15 cellular contexts compared by ENCODE assay signal in the genomic region with DNA sequence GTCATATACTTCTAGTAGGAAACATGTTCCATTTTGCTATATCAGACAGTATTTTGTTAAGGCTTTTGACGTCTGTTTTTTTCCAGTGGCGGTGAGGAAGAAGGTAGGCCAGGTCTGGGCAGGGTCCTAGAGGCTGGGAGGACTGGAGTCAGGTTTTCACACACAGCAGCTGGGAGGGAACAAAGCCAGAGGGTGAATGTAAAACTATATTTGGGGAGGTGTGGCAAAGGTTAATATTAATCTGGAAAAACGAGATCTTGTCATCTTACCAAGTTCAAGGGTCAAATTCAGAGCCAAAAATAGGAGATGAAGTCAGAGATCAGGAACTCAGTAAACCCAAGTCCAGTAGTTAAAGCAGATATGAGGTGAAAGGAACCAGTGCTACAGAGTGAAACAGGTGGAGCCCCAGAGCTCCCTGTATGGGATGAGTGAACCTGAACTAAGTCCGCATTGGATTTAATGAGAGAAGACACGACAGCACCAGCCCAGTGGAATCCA. TPM values are rescaled to one million over a fixed set of nuclear protein-coding genes. Genes with fewer than 3 reads are reported as not detected.
DNase-seq lines count a peak whose midpoint lies in the region; ATAC-seq, FAIRE-seq and TF ChIP-seq lines count a peak whose summit lies in the region.
"Had no signal": no experiment of that assay in that cellular context is flagged by ENCODE, and none has a peak within 500 bp of the region (broad histone marks: within the 10 kb centered on the region; RNA-seq: fewer than 3 reads in every experiment).

No MANE protein-coding gene starts in this region.

- FAIRE-seq in K562 (lab: Jason Lieb, UNC) (no peak), D721Med (lab: Jason Lieb, UNC) (no peak)

- H3K9me1 ChIP-seq in K562 (ENCODE audit: control insufficient read depth, insufficient read depth, low read length), result no peaks in the 10 kb centered on the region

- no peaks in the 10 kb centered on the region for H3K27me3 ChIP-seq in K562 (ENCODE audit: control insufficient read depth in 2 of 2, insufficient read depth in 2 of 2, low read length in 2 of 2)
- H3K27me3 ChIP-seq in liver (ENCODE audit: control insufficient read depth in 4 of 4, insufficient read depth in 4 of 4, low read length in 3 of 4), result no peaks in the 10 kb centered on the region
- H3K27me3 ChIP-seq in transverse colon, result no peaks in the 10 kb centered on the region

- H3K4me2 ChIP-seq in K562 (ENCODE audit: insufficient read depth, low read length), result no peak overlapping the region
- H3K4me2 ChIP-seq: smooth muscle cell had no signal

- H3K9ac ChIP-seq in K562 (ENCODE audit: insufficient read depth in 1 of 2, low read depth in 2 of 2, low read length in 2 of 2) (no peak overlapping the region), liver (ENCODE audit: low read depth in 1 of 2, low read length in 2 of 2) (peak overlapping the region; percentile 19 to 55)

- POLR2A ChIA-PET in K562 (lab: Yijun Ruan, JAX), result interaction anchor here (0.6 to 0.7 kb wide), 2 partner anchors 11 to 39 kb away, joined by 3 read pairs; a partner anchor contains a TSS

- CTCF ChIA-PET in K562 (lab: Yijun Ruan, JAX; ENCODE audit: low intra/inter-chr PET ratio), result no interaction called here

- H3K27ac ChIP-seq in K562 (ENCODE audit: extremely low read depth, low read depth, low read length) (no peak overlapping the region), liver (ENCODE audit: low read depth in 1 of 2, low read length in 2 of 2) (peak overlapping the region; percentile 90 to 92), transverse colon (peak overlapping the region; percentile 59 to 76 (median 65))

- H3K4me1 ChIP-seq in K562 (replicated peaks in 1 of 2; ENCODE audit: control insufficient read depth in 2 of 2, insufficient read depth in 2 of 2, low read length in 2 of 2), result no peaks in the 10 kb centered on the region; a peak in 1 of 5 replicates
- H3K4me1 ChIP-seq in liver (ENCODE audit: control insufficient read depth in 4 of 4, insufficient read depth in 4 of 4, low read length in 3 of 4), result peaks cover 0 to 13% (median 2%) of the 10 kb centered on the region in 4 donors
- peaks cover 0 to 16% (median 8%) of the 10 kb centered on the region in 4 donors for H3K4me1 ChIP-seq in transverse colon

- no peaks in the 10 kb centered on the region for H3K36me3 Mint-ChIP-seq in activated naive CD8-positive, alpha-beta T cell treated with anti-CD3 and anti-CD28 coated beads for 36 hours
- H3K36me3 Mint-ChIP-seq in activated naive CD8-positive, alpha-beta T cell treated with anti-CD3 and anti-CD28 coated beads, Interleukin-2, amount 50 U/mL, for 24 hours (ENCODE audit: low read depth), result no peaks in the 10 kb centered on the region

- ATAC-seq in activated naive CD8-positive, alpha-beta T cell treated with anti-CD3 and anti-CD28 coated beads, Interleukin-2, amount 50 U/mL, for 24 hours, result no peak
- no peak for ATAC-seq in K562
- ATAC-seq: activated T-cell treated with anti-CD3 and anti-CD28 coated beads, Interleukin-2, amount 50 U/mL, for 72 hours; effector memory CD8-positive, alpha-beta T cell had no signal

- no peak overlapping the region for H3K4me3 ChIP-seq in K562
- H3K4me3 ChIP-seq in liver (ENCODE audit: low read depth in 1 of 3, low read length in 3 of 3), result no peak overlapping the region
- H3K4me3 ChIP-seq in transverse colon, result no peak overlapping the region
- H3K4me3 ChIP-seq: smooth muscle cell had no signal

- no peaks in the 10 kb centered on the region for H3K79me2 ChIP-seq in K562 (ENCODE audit: control insufficient read depth, insufficient read depth, low read length)

- no peak for TF ChIP-seq RAD21 in K562 (CRISPR knock-in tag; conservative IDR thresholded peaks at IDR 0.05 in 1 of 2, IDR thresholded peaks at IDR 0.05 in 1 of 2)
- peak; percentile 41 to 43 for TF ChIP-seq RAD21 in liver (IDR thresholded peaks at IDR 0.05)

- H3K9me3 ChIP-seq in K562 (replicated peaks; ENCODE audit: control insufficient read depth, insufficient read depth, low read depth, low read length), result no peaks in the 10 kb centered on the region
- no peaks in the 10 kb centered on the region for H3K9me3 ChIP-seq in liver (ENCODE audit: control insufficient read depth in 4 of 4, low read length in 3 of 4)
- H3K9me3 ChIP-seq in transverse colon, result no peaks in the 10 kb centered on the region

- TF ChIP-seq POLR2A in K562 (conservative IDR thresholded peaks at IDR 0.05), result no peak
- TF ChIP-seq POLR2A in transverse colon (IDR thresholded peaks at IDR 0.05), result peak; percentile 62

- H3K27ac Mint-ChIP-seq in activated naive CD8-positive, alpha-beta T cell treated with anti-CD3 and anti-CD28 coated beads for 36 hours, result peak overlapping the region; percentile 28
- H3K27ac Mint-ChIP-seq in activated naive CD8-positive, alpha-beta T cell treated with anti-CD3 and anti-CD28 coated beads, Interleukin-2, amount 50 U/mL, for 24 hours, result no peak overlapping the region
- H3K27ac Mint-ChIP-seq: activated CD4-positive, alpha-beta T cell treated with anti-CD3 and anti-CD28 coated beads, Interleukin-2, amount 10 ng/mL, durations not matched to agents 7 days and 5 days; activated T-cell treated with anti-CD3 and anti-CD28 coated beads, Interleukin-2, amount 50 U/mL, for 72 hours; effector memory CD8-positive, alpha-beta T cell had no signal

- H2AFZ ChIP-seq in K562 (ENCODE audit: low read depth, low read length), result no peak overlapping the region

- no peaks in the 10 kb centered on the region for H4K20me1 ChIP-seq in K562 (replicated peaks; ENCODE audit: control insufficient read depth, insufficient read depth, low read length)

- TF ChIP-seq CTCF in K562 (IDR thresholded peaks at IDR 0.05 in 2 of 3, conservative IDR thresholded peaks at IDR 0.05 in 1 of 3; ENCODE audit: insufficient read depth in 2 of 3, low read depth in 1 of 3, low read length in 3 of 3) (no peak), liver (IDR thresholded peaks at IDR 0.05; ENCODE audit: low read depth, low read length, missing input control) (no peak), transverse colon (IDR thresholded peaks at IDR 0.05) (no peak), D721Med (IDR thresholded peaks at IDR 0.05; ENCODE audit: insufficient read depth, missing control alignments) (no peak)

- 53% methylated on average over 5 of the region's 5 CpGs for WGBS in K562 (ENCODE audit: insufficient coverage, low coverage, missing lambda C conversion rate)
- 22% methylated on average over 5 of the region's 5 CpGs for WGBS in liver
- 50 to 51% methylated on average over 5 of the region's 5 CpGs for WGBS in transverse colon (ENCODE audit: low coverage in 1 of 2), 2 donors

- H3K9me3 Mint-ChIP-seq in activated naive CD8-positive, alpha-beta T cell treated with anti-CD3 and anti-CD28 coated beads for 36 hours, result no peaks in the 10 kb centered on the region
- H3K9me3 Mint-ChIP-seq in activated naive CD8-positive, alpha-beta T cell treated with anti-CD3 and anti-CD28 coated beads, Interleukin-2, amount 50 U/mL, for 24 hours, result no peaks in the 10 kb centered on the region
- H3K9me3 Mint-ChIP-seq: activated CD4-positive, alpha-beta T cell treated with anti-CD3 and anti-CD28 coated beads, Interleukin-2, amount 10 ng/mL, durations not matched to agents 7 days and 5 days; activated T-cell treated with anti-CD3 and anti-CD28 coated beads, Interleukin-2, amount 50 U/mL, for 72 hours; effector memory CD8-positive, alpha-beta T cell; neural crest cell had no signal

- DNase-seq in activated naive CD8-positive, alpha-beta T cell treated with anti-CD3 and anti-CD28 coated beads for 36 hours, result no peak
- no peak for DNase-seq in activated naive CD8-positive, alpha-beta T cell treated with anti-CD3 and anti-CD28 coated beads, Interleukin-2, amount 50 U/mL, for 24 hours
- DNase-seq in K562 (ENCODE audit: extremely low read depth in 1 of 4, low spot score in 3 of 4) (no peak), transverse colon (peak; percentile 46), activated gamma-delta T cell (lab: John Stamatoyannopoulos, UW) (no peak), OCI-M1 (lab: John Stamatoyannopoulos, UW) (no peak), D721Med (ENCODE audit: insufficient read length, low spot score) (no peak)
- DNase-seq: activated CD4-positive, alpha-beta T cell treated with anti-CD3 and anti-CD28 coated beads, Interleukin-2, amount 10 ng/mL, durations not matched to agents 7 days and 5 days; activated T-cell treated with anti-CD3 and anti-CD28 coated beads, Interleukin-2, amount 50 U/mL, for 72 hours; effector memory CD8-positive, alpha-beta T cell; NCI-H1436 treated with DMSO at 0.1 percent for 48 hours; NCI-H510A had no signal

- peaks cover 8% of the 10 kb centered on the region for H3K27me3 Mint-ChIP-seq in activated naive CD8-positive, alpha-beta T cell treated with anti-CD3 and anti-CD28 coated beads for 36 hours
- peaks cover 11% of the 10 kb centered on the region for H3K27me3 Mint-ChIP-seq in activated naive CD8-positive, alpha-beta T cell treated with anti-CD3 and anti-CD28 coated beads, Interleukin-2, amount 50 U/mL, for 24 hours

- in situ Hi-C loops in K562 (cut with MboI), result no loop called here
- in situ Hi-C loops in transverse colon (cut with MboI; ENCODE audit: low pct_ligation_motif_present in 1 of 4, low pct_unique_long_range_greater_than_20kb in 1 of 4, low sequenced_read_pairs in 3 of 4), result no loop called here

- H3K4me1 Mint-ChIP-seq in activated naive CD8-positive, alpha-beta T cell treated with anti-CD3 and anti-CD28 coated beads for 36 hours, result no peaks in the 10 kb centered on the region
- no peaks in the 10 kb centered on the region for H3K4me1 Mint-ChIP-seq in activated naive CD8-positive, alpha-beta T cell treated with anti-CD3 and anti-CD28 coated beads, Interleukin-2, amount 50 U/mL, for 24 hours
- H3K4me1 Mint-ChIP-seq: activated CD4-positive, alpha-beta T cell treated with anti-CD3 and anti-CD28 coated beads, Interleukin-2, amount 10 ng/mL, durations not matched to agents 7 days and 5 days had no signal

- H3K36me3 ChIP-seq in K562 (ENCODE audit: control insufficient read depth, insufficient read depth, low read length), result no peaks in the 10 kb centered on the region
- H3K36me3 ChIP-seq in liver (ENCODE audit: control insufficient read depth in 4 of 4, insufficient read depth in 3 of 4, low read depth in 1 of 4, low read length in 3 of 4), result no peaks in the 10 kb centered on the region
- H3K36me3 ChIP-seq in transverse colon, result no peaks in the 10 kb centered on the region

- intact Hi-C loops in K562 (cut with micrococcal nuclease) (no loop called here), transverse colon (cut with DNase I; ENCODE audit: low total_unique reads) (no loop called here)

- TF ChIP-seq EP300 in K562 (IDR thresholded peaks at IDR 0.05; ENCODE audit: low read length) (no peak), transverse colon (IDR thresholded peaks at IDR 0.05; ENCODE audit: low read depth) (no peak)

- no peak overlapping the region for H3K4me3 Mint-ChIP-seq in activated naive CD8-positive, alpha-beta T cell treated with anti-CD3 and anti-CD28 coated beads for 36 hours
- H3K4me3 Mint-ChIP-seq in activated naive CD8-positive, alpha-beta T cell treated with anti-CD3 and anti-CD28 coated beads, Interleukin-2, amount 50 U/mL, for 24 hours, result no peak overlapping the region
- H3K4me3 Mint-ChIP-seq: activated CD4-positive, alpha-beta T cell treated with anti-CD3 and anti-CD28 coated beads, Interleukin-2, amount 10 ng/mL, durations not matched to agents 7 days and 5 days; activated T-cell treated with anti-CD3 and anti-CD28 coated beads, Interleukin-2, amount 50 U/mL, for 72 hours; effector memory CD8-positive, alpha-beta T cell; neural crest cell had no signal

- BruUV-seq in K562 (replicated peaks; lab: Mats Ljungman, UMichigan), result no TSS peak

RNA-seq across cellular contexts. Expression of a gene that starts 10.7 kb away (rescaled TPM):
- total RNA-seq in activated naive CD8-positive, alpha-beta T cell treated with anti-CD3 and anti-CD28 coated beads for 36 hours, result 10 to 100 TPM; 21.9 to 23.2 TPM
- 29.4 and 37.7 TPM in 2 replicates for total RNA-seq in K562 (2011; cell fraction: chromatin; rRNA removed; ENCODE audit: low replicate concordance)
- 12.2 and 14.3 TPM in 2 replicates for total RNA-seq in K562 (2011; cell fraction: nucleolus; rRNA removed)
- total RNA-seq in K562 (2011; cell fraction: nucleoplasm; rRNA removed), result 18.5 and 30.5 TPM in 2 replicates
- total RNA-seq in K562 (2014; rRNA removed) (6.7 and 6.9 TPM in 2 replicates), K562 (2014; rRNA removed; fragmentation: Illumina TruSeq; extraction: Trizol) (8.4 and 9.4 TPM in 2 replicates), K562 (2015; rRNA removed; fragmentation: Illumina TruSeq; extraction: Trizol) (8.6 and 8.7 TPM in 2 replicates), K562 (2021) (16.4 and 18.8 TPM in 2 replicates), liver (10 to 100 TPM in 1 of 2 donors, 1 to 10 TPM in 1; 8.6 to 19.2 TPM), transverse colon (10 to 100 TPM; 11.3 to 26.8 (median 25.5) TPM)
- polyA plus RNA-seq in K562 (2011; rRNA removed) (6.7 and 7.4 TPM in 2 replicates), K562 (2014; fragmentation: Illumina TruSeq; extraction: Trizol) (8.9 and 10.9 TPM in 2 replicates), K562 (2014; fragmentation: Nextera tagmentation; extraction: Ambion mirVana) (under 1 TPM; 0.96 TPM), K562 (2014; rRNA removed) (4.5 and 5.5 TPM in 2 replicates), liver (1 to 10 TPM; 2.1 to 5.2 TPM)
- 4.1 and 4.9 TPM in 2 replicates for polyA plus RNA-seq in K562 (2011; cell fraction: cytosol; rRNA removed)
- 6.1 and 9.4 TPM in 2 replicates for polyA plus RNA-seq in K562 (2011; cell fraction: nucleus; rRNA removed)
- polyA plus RNA-seq in K562 (2012), result 6.3 and 8.0 TPM in 2 replicates
- polyA minus RNA-seq in K562 (2011; rRNA and poly(A)+ RNA removed), result 18.5 and 19.5 TPM in 2 replicates
- 5.2 and 7.5 TPM in 2 replicates for polyA minus RNA-seq in K562 (2011; cell fraction: cytosol; rRNA and poly(A)+ RNA removed)
- polyA minus RNA-seq in K562 (2011; cell fraction: nucleus; rRNA and poly(A)+ RNA removed), result 6.2 and 12.7 TPM in 2 replicates

RNA-seq across cellular contexts. Expression of a gene that starts 46.3 kb away (rescaled TPM):
- total RNA-seq in activated naive CD8-positive, alpha-beta T cell treated with anti-CD3 and anti-CD28 coated beads for 36 hours, result 10 to 100 TPM; 22.9 to 23.0 TPM
- 62.1 and 168 TPM in 2 replicates for total RNA-seq in K562 (2011; cell fraction: chromatin; rRNA removed; ENCODE audit: low replicate concordance)
- total RNA-seq in K562 (2011; cell fraction: nucleolus; rRNA removed), result 28.7 and 34.9 TPM in 2 replicates
- 61.0 and 81.9 TPM in 2 replicates for total RNA-seq in K562 (2011; cell fraction: nucleoplasm; rRNA removed)
- total RNA-seq in K562 (2014; rRNA removed) (17.9 and 21.3 TPM in 2 replicates), K562 (2014; rRNA removed; fragmentation: Illumina TruSeq; extraction: Trizol) (42.6 and 44.6 TPM in 2 replicates), K562 (2015; rRNA removed; fragmentation: Illumina TruSeq; extraction: Trizol) (34.1 and 34.4 TPM in 2 replicates), K562 (2021) (27.0 and 27.4 TPM in 2 replicates), liver (10 to 100 TPM; 12.1 to 24.2 TPM), transverse colon (10 to 100 TPM; 16.1 to 47.5 (median 34.7) TPM)
- polyA plus RNA-seq in K562 (2011; rRNA removed) (37.1 and 48.2 TPM in 2 replicates), K562 (2014; fragmentation: Illumina TruSeq; extraction: Trizol) (30.8 and 38.3 TPM in 2 replicates), K562 (2014; fragmentation: Nextera tagmentation; extraction: Ambion mirVana) (10 to 100 TPM; 21.3 to 43.6 TPM), K562 (2014; rRNA removed) (24.1 and 31.5 TPM in 2 replicates), liver (10 to 100 TPM in 1 of 2 donors, 1 to 10 TPM in 1; 7.7 to 16.2 TPM)
- 13.3 and 19.3 TPM in 2 replicates for polyA plus RNA-seq in K562 (2011; cell fraction: cytosol; rRNA removed)
- polyA plus RNA-seq in K562 (2011; cell fraction: nucleus; rRNA removed), result 47.8 and 80.7 TPM in 2 replicates
- polyA plus RNA-seq in K562 (2012), result 27.7 and 37.9 TPM in 2 replicates
- 52.9 and 57.7 TPM in 2 replicates for polyA minus RNA-seq in K562 (2011; rRNA and poly(A)+ RNA removed)
- polyA minus RNA-seq in K562 (2011; cell fraction: cytosol; rRNA and poly(A)+ RNA removed), result 14.2 and 14.5 TPM in 2 replicates
- 30.6 and 73.8 TPM in 2 replicates for polyA minus RNA-seq in K562 (2011; cell fraction: nucleus; rRNA and poly(A)+ RNA removed)

Comparison
In these comparisons a context has a peak if more than half of its experiments do, and no peak if none do; other contexts are left out.
1. H3K9ac ChIP-seq: peak in liver (2 of 2); none in K562 (0 of 2).